ENCODE assay signal across 8 cellular contexts in genomic region chr22:19178659-19179471, GRCh38. TPM values are rescaled to one million over a fixed set of nuclear protein-coding genes. Genes with fewer than 3 reads are reported as not detected.
DNase-seq lines count a peak whose midpoint lies in the region; ATAC-seq and TF ChIP-seq lines count a peak whose summit lies in the region.

Gene SLC25A1 (minus strand): TSS chr22:19178736. CDS start chr22:19178673, 63 bp downstream.

- intact Hi-C loops in activated CD4-positive, alpha-beta memory T cell treated with anti-CD3 and anti-CD28 coated beads for 36 hours (cut with micrococcal nuclease), result loop anchor here (1.0 to 5.0 kb wide), 5 partner anchors 34 to 300 kb away; partner anchors contain the start of genes CDC45, CLTCL1, DGCR2 and ESS2
- intact Hi-C loops in lower leg skin (cut with DNase I; ENCODE audit: low total_unique reads), result no loop called here

- CTCF ChIA-PET in activated CD4-positive, alpha-beta memory T cell treated with anti-CD3 and anti-CD28 coated beads for 36 hours (lab: Charles Lee), result interaction anchor here (0.6 to 4.2 kb wide), 18 partner anchors 9 to 455 kb away, joined by 3 to 22 read pairs (median 4); partner anchors contain the start of genes C22orf39, ESS2 and HIRA

- H3K9ac ChIP-seq in duodenal mucosa (ENCODE audit: low read depth in 1 of 2, low read length in 2 of 2), result peak within 1 kb of the TSS; percentile 63 to 75

- H3K4me3 Mint-ChIP-seq in activated CD4-positive, alpha-beta memory T cell treated with anti-CD3 and anti-CD28 coated beads for 36 hours, result peak within 1 kb of the TSS; percentile 64

- H3K27me3 Mint-ChIP-seq in activated CD4-positive, alpha-beta memory T cell treated with anti-CD3 and anti-CD28 coated beads for 36 hours, result no peaks in the 10 kb centered on the region

- POLR2A ChIA-PET in activated CD4-positive, alpha-beta memory T cell treated with anti-CD3 and anti-CD28 coated beads for 36 hours (lab: Charles Lee), result interaction anchor here (0.6 to 1.8 kb wide), 5 partner anchors 11 to 301 kb away, joined by 3 to 9 read pairs (median 3); partner anchors contain the start of genes CDC45, ESS2 and HIRA

- H3K9me3 ChIP-seq in BE2C (no peaks in the 10 kb centered on the region), duodenal mucosa (ENCODE audit: control insufficient read depth in 1 of 2, low read length in 2 of 2) (no peaks in the 10 kb centered on the region)

- WGBS in lower leg skin, 2 donors, result 1% methylated on average over 37 to 45 of the region's 84 CpGs

- peaks cover 32% of the 10 kb centered on the region for H3K4me1 Mint-ChIP-seq in activated CD4-positive, alpha-beta memory T cell treated with anti-CD3 and anti-CD28 coated beads for 36 hours (ENCODE audit: low read depth)

- H3K4me1 ChIP-seq in BE2C (peaks cover 16% of the 10 kb centered on the region), duodenal mucosa (ENCODE audit: control insufficient read depth in 1 of 2, insufficient read depth in 2 of 2, low read length in 2 of 2) (peaks cover 19 to 40% of the 10 kb centered on the region in 2 donors)

- TF ChIP-seq CTCF in BE2C (IDR thresholded peaks at IDR 0.05; ENCODE audit: low read depth, low read length), result no peak
- no peak for TF ChIP-seq CTCF in lower leg skin (IDR thresholded peaks at IDR 0.05)

- TF ChIP-seq POLR2A in lower leg skin (IDR thresholded peaks at IDR 0.05), result no peak

- H3K27me3 ChIP-seq in BE2C, result no peaks in the 10 kb centered on the region
- H3K27me3 ChIP-seq in duodenal mucosa (ENCODE audit: control insufficient read depth in 1 of 2, insufficient read depth in 2 of 2, low read length in 2 of 2), result no peaks in the 10 kb centered on the region

- H3K4me3 ChIP-seq in BE2C (ENCODE audit: low read depth, low read length), result peak within 1 kb of the TSS; percentile 72
- H3K4me3 ChIP-seq in duodenal mucosa (ENCODE audit: low read depth in 1 of 2, low read length in 2 of 2), result peak within 1 kb of the TSS; percentile 76
- peak within 1 kb of the TSS; percentile 84 for H3K4me3 ChIP-seq in lower leg skin (ENCODE audit: low read depth, poor library complexity, severe bottlenecking)

- no peaks in the 10 kb centered on the region for H3K36me3 ChIP-seq in BE2C
- H3K36me3 ChIP-seq in duodenal mucosa (ENCODE audit: control insufficient read depth in 1 of 2, insufficient read depth in 2 of 2, low read length in 2 of 2), result peaks cover 0 to 14% of the 10 kb centered on the region in 2 donors

- H3K36me3 Mint-ChIP-seq in activated CD4-positive, alpha-beta memory T cell treated with anti-CD3 and anti-CD28 coated beads for 36 hours, result no peaks in the 10 kb centered on the region

- no peaks in the 10 kb centered on the region for H3K9me3 Mint-ChIP-seq in activated CD4-positive, alpha-beta memory T cell treated with anti-CD3 and anti-CD28 coated beads for 36 hours

- H3K27ac ChIP-seq in duodenal mucosa (ENCODE audit: low read depth, low read length), result peak within 1 kb of the TSS; percentile 84

- no peak within 1 kb of the TSS for H3K27ac Mint-ChIP-seq in activated CD4-positive, alpha-beta memory T cell treated with anti-CD3 and anti-CD28 coated beads for 36 hours

- peak; percentile 58 for ATAC-seq in HG03439 (IDR thresholded peaks at IDR 0.05; ENCODE audit: unreplicated experiment)

- peak; percentile 96 for DNase-seq in BE2C
- DNase-seq in GM19238 (ENCODE audit: insufficient read length, low spot score), result peak; percentile 93
- DNase-seq in NCI-H748 treated with DMSO at 0.1 percent for 48 hours (lab: John Stamatoyannopoulos, UW), result peak; percentile 80
- peak; percentile 89 for DNase-seq in activated CD4-positive, alpha-beta memory T cell treated with anti-CD3 and anti-CD28 coated beads for 36 hours
- DNase-seq in lower leg skin (ENCODE audit: low spot score in 2 of 2), result peak; percentile 83 to 97
- peak; percentile 85 for DNase-seq in stimulated activated CD4-positive, alpha-beta T cell treated with anti-CD3 and anti-CD28 coated beads, Interleukin-4, amount 100 ng/mL, for 24 hours

RNA-seq across cellular contexts. Expression of gene SLC25A1, which starts in this region (rescaled TPM):
- polyA plus RNA-seq in BE2C (2012; ENCODE audit: insufficient read depth, insufficient read length, low read depth), result 81.0 TPM
- total RNA-seq in activated CD4-positive, alpha-beta memory T cell treated with anti-CD3 and anti-CD28 coated beads for 36 hours, result 10 to 100 TPM; 62.9 to 67.4 TPM
- 10 to 100 TPM; 60.1 to 83.2 (median 71.1) TPM for total RNA-seq in lower leg skin

Comparison
In these comparisons a context has a peak if more than half of its experiments do, and no peak if none do; other contexts are left out.
1. Peak in every context shown above with its lines: DNase-seq, ATAC-seq, H3K4me3 ChIP-seq and H3K27ac ChIP-seq.